24 cellular contexts compared by ENCODE assay signal in the genomic region with DNA sequence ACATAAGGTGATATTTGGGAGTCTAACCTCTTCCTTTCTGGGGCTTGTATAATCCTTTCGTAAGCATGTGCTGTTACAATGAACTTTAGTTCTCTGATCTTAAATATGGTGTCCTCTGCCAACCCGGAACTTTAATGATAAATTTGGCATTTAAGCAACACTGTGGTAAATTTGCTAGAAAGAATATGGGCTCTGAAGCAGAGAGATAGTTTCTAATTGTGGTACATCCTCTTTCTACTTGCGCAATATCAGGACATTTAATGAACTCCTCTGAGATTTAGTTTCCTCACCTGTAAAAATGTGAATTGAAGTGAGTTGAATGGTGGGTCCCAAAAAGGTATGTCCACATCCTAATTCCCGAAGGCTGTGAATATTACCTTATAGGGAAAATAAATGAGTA.
"Had no signal": no experiment of that assay in that cellular context is flagged by ENCODE, and none has a peak within 500 bp of the region (broad histone marks: within the 10 kb centered on the region; RNA-seq: fewer than 3 reads in every experiment).

No MANE protein-coding gene starts in this region.

- ATAC-seq: activated CD8-positive, alpha-beta T cell treated with anti-CD3 and anti-CD28 coated beads, Interleukin-2, amount 10 ng/mL, durations not matched to agents 7 days and 5 days; body of pancreas; K562; Panc1; Right ventricle myocardium inferior; T-cell; WTC11 had no signal

- H3K4me1 ChIP-seq: body of pancreas had no signal

- H3K27me3 ChIP-seq: body of pancreas had no signal

- H3K4me3 ChIP-seq: body of pancreas, K562 had no signal

- H3K9me3 ChIP-seq: body of pancreas had no signal

- DNase-seq: activated CD4-positive, alpha-beta T cell treated with anti-CD3 and anti-CD28 coated beads for 48 hours; activated CD4-positive, alpha-beta T cell treated with anti-CD3 and anti-CD28 coated beads, Interleukin-2, amount 50 U/mL, for 4 hours; activated CD4-positive, CD25-positive, alpha-beta regulatory T cell treated with anti-CD3 and anti-CD28 coated beads, Interleukin-2, amount 50 U/mL, for 72 hours; activated CD8-positive, alpha-beta memory T cell treated with anti-CD3 and anti-CD28 coated beads, Interleukin-2, amount 50 U/mL, for 48 hours; activated CD8-positive, alpha-beta T cell treated with anti-CD3 and anti-CD28 coated beads, Interleukin-2, amount 10 ng/mL, durations not matched to agents 7 days and 5 days; activated naive CD4-positive, alpha-beta T cell; activated T-cell treated with anti-CD3 and anti-CD28 coated beads, Interleukin-2, amount 50 U/mL, for 1 hour; aorta; body of pancreas; central memory CD4-positive, alpha-beta T cell; NCI-H1048; NCI-H146; NCI-H187 treated with DMSO at 0.1 percent for 48 hours; NCI-H2081 treated with DMSO at 0.1 percent for 48 hours; NCI-H446; NCI-H524; RPMI8226; T-cell; T-helper 2 cell; T1000 had no signal

- H3K27ac ChIP-seq: body of pancreas had no signal
